ENCODE assay signal across 1 cellular context in the genomic region with DNA sequence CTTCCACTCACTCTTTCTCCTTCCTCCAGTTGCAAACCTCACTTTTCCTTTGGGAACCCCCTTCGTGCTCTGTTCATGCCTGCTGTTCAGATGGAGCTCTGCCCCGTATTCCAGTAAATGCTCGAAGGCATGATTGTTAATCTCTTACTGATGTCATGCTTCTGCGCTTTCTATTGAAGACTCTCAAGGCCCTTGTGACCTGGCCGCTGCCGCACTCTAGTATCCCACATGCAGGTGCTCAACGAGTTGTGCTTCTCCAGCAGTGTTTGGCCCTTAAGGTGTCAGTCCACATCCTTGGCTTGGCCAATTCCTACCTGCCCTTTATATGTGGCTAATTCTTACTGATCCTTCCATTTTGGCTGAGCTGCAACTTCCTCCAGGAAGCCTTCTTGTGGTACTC.
TF ChIP-seq lines count a peak whose summit lies in the region.

No MANE protein-coding gene starts in this region.

TF ChIP-seq in SK-N-SH, 30 proteins besides CTCF, POLR2A, EP300 and RAD21 (continued from another document):
- no peak for TF ChIP-seq USF1 (IDR thresholded peaks at IDR 0.05; ENCODE audit: borderline replicate concordance, low read depth)
- no peak for TF ChIP-seq GATA2 (CRISPR knock-in tag; IDR thresholded peaks at IDR 0.05)
- TF ChIP-seq NRF1 (IDR thresholded peaks at IDR 0.05; ENCODE audit: low read depth, low read length) = no peak
- TF ChIP-seq TAF1 (IDR thresholded peaks at IDR 0.05; ENCODE audit: borderline replicate concordance, low read depth, low read length) = no peak
- TF ChIP-seq MXI1 (IDR thresholded peaks at IDR 0.05; ENCODE audit: low read depth, low read length) = no peak
- TF ChIP-seq JUND (IDR thresholded peaks at IDR 0.05) = no peak
- TF ChIP-seq MAX (IDR thresholded peaks at IDR 0.05; ENCODE audit: low read depth) = no peak
- TF ChIP-seq RCOR1 (IDR thresholded peaks at IDR 0.05; ENCODE audit: low read length) = no peak
- TF ChIP-seq TCF12 (IDR thresholded peaks at IDR 0.05) = no peak
- TF ChIP-seq RXRA (IDR thresholded peaks at IDR 0.05; ENCODE audit: borderline replicate concordance, low read depth) = no peak
- no peak for TF ChIP-seq MEF2A (IDR thresholded peaks at IDR 0.05; ENCODE audit: borderline replicate concordance, low read depth)
